ENCODE assay signal across 1 cellular context in genomic region chr2:157876066-157876770, GRCh38.
TF ChIP-seq lines count a peak whose summit lies in the region.

Gene ACVR1, minus strand, starts transcription at chr2:157876330. Its CDS starts 76,837 bp downstream, at chr2:157799493.

TF ChIP-seq in K562, 482 proteins besides CTCF, POLR2A, EP300 and RAD21 (continued from another document):
- TF ChIP-seq, protein P1, sequence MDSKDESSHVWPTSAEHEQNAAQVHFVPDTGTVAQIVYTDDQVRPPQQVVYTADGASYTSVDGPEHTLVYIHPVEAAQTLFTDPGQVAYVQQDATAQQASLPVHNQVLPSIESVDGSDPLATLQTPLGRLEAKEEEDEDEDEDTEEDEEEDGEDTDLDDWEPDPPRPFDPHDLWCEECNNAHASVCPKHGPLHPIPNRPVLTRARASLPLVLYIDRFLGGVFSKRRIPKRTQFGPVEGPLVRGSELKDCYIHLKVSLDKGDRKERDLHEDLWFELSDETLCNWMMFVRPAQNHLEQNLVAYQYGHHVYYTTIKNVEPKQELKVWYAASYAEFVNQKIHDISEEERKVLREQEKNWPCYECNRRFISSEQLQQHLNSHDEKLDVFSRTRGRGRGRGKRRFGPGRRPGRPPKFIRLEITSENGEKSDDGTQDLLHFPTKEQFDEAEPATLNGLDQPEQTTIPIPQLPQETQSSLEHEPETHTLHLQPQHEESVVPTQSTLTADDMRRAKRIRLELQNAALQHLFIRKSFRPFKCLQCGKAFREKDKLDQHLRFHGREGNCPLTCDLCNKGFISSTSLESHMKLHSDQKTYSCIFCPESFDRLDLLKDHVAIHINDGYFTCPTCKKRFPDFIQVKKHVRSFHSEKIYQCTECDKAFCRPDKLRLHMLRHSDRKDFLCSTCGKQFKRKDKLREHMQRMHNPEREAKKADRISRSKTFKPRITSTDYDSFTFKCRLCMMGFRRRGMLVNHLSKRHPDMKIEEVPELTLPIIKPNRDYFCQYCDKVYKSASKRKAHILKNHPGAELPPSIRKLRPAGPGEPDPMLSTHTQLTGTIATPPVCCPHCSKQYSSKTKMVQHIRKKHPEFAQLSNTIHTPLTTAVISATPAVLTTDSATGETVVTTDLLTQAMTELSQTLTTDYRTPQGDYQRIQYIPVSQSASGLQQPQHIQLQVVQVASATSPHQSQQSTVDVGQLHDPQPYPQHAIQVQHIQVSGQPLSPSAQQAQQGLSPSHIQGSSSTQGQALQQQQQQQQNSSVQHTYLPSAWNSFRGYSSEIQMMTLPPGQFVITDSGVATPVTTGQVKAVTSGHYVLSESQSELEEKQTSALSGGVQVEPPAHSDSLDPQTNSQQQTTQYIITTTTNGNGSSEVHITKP (IDR thresholded peaks at IDR 0.05; ENCODE audit: partially characterized antibody), result peak; percentile 57
- peak; percentile 20; the same call in 1 of the 2 replicates for TF ChIP-seq RUNX1 (IDR thresholded peaks at IDR 0.05; ENCODE audit: low read depth)
- TF ChIP-seq, protein P2, sequence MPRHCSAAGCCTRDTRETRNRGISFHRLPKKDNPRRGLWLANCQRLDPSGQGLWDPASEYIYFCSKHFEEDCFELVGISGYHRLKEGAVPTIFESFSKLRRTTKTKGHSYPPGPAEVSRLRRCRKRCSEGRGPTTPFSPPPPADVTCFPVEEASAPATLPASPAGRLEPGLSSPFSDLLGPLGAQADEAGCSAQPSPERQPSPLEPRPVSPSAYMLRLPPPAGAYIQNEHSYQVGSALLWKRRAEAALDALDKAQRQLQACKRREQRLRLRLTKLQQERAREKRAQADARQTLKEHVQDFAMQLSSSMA (CRISPR knock-in tag; IDR thresholded peaks at IDR 0.05), result peak; percentile 54; the same call in 1 of the 2 replicates
- TF ChIP-seq SIRT6 (IDR thresholded peaks at IDR 0.05; ENCODE audit: low read depth, low read length), result no peak
- TF ChIP-seq BHLHE40 (IDR thresholded peaks at IDR 0.05; ENCODE audit: low read length), result peak; percentile 50; the same call in 1 of the 2 replicates
- TF ChIP-seq TOE1 (IDR thresholded peaks at IDR 0.05; ENCODE audit: borderline replicate concordance), result peak; percentile 77
- no peak for TF ChIP-seq TOE1 (CRISPR knock-in tag; IDR thresholded peaks at IDR 0.05; ENCODE audit: borderline replicate concordance, low read depth)
- TF ChIP-seq BCOR (IDR thresholded peaks at IDR 0.05), result peak; percentile 76
